Comparison of ENCODE assay signal across 1 cellular context in genomic region chr12:107092669-107093546, GRCh38.
TF ChIP-seq lines count a peak whose summit lies in the region.

No MANE protein-coding gene starts in this region.

TF ChIP-seq in HepG2, 621 proteins besides CTCF, POLR2A, EP300 and RAD21 (continued from another document and continues in another):
- TF ChIP-seq ZBTB49 (CRISPR knock-in tag; IDR thresholded peaks at IDR 0.05; ENCODE audit: borderline replicate concordance) (no peak), ZNF816 (CRISPR knock-in tag; IDR thresholded peaks at IDR 0.05; ENCODE audit: borderline replicate concordance) (0 out of 2 replicates have a peak, but pooled peaks have one; percentile 1), KDM5B (CRISPR knock-in tag; IDR thresholded peaks at IDR 0.05; ENCODE audit: borderline replicate concordance) (peak; percentile 57; the same call in 1 of the 2 replicates), KDM2A (CRISPR knock-in tag; IDR thresholded peaks at IDR 0.05; ENCODE audit: borderline replicate concordance, low read depth) (peak; percentile 9; the same call in 1 of the 2 replicates), ZFP91 (CRISPR knock-in tag; IDR thresholded peaks at IDR 0.05; ENCODE audit: borderline replicate concordance) (peak; percentile 68; the same call in 1 of the 2 replicates), ZNF280D (CRISPR knock-in tag; IDR thresholded peaks at IDR 0.05) (0 out of 2 replicates have a peak, but pooled peaks have one; percentile 5), ZNF768 (CRISPR knock-in tag; IDR thresholded peaks at IDR 0.05) (0 out of 2 replicates have a peak, but pooled peaks have one; percentile 13), MEIS1 (CRISPR knock-in tag; IDR thresholded peaks at IDR 0.05; ENCODE audit: borderline replicate concordance) (no peak), ZNF883 (CRISPR knock-in tag; IDR thresholded peaks at IDR 0.05; ENCODE audit: not compliant biosample characterization) (peak; percentile 24), ZBTB25 (CRISPR knock-in tag; IDR thresholded peaks at IDR 0.05) (no peak), NAIF1 (CRISPR knock-in tag; IDR thresholded peaks at IDR 0.05; ENCODE audit: borderline replicate concordance) (peak; percentile 59; the same call in 1 of the 2 replicates), NFIC (IDR thresholded peaks at IDR 0.05; ENCODE audit: low read length) (no peak), ZSCAN22 (CRISPR knock-in tag; IDR thresholded peaks at IDR 0.05) (0 out of 2 replicates have a peak, but pooled peaks have one; percentile 47), ZNF263 (CRISPR knock-in tag; IDR thresholded peaks at IDR 0.05) (peak; percentile 35), CEBPZ (IDR thresholded peaks at IDR 0.05; ENCODE audit: low read length) (no peak), ZNF615 (CRISPR knock-in tag; IDR thresholded peaks at IDR 0.05; ENCODE audit: borderline replicate concordance) (0 out of 2 replicates have a peak, but pooled peaks have one; percentile 64), MTA1 (CRISPR knock-in tag; IDR thresholded peaks at IDR 0.05; ENCODE audit: borderline replicate concordance) (peak; percentile 59; the same call in 1 of the 2 replicates), ZBTB46 (CRISPR knock-in tag; IDR thresholded peaks at IDR 0.05; ENCODE audit: borderline replicate concordance) (0 out of 2 replicates have a peak, but pooled peaks have one; percentile 47), FIP1L1 (IDR thresholded peaks at IDR 0.05; ENCODE audit: borderline replicate concordance, insufficient read depth, low read depth, low read length) (no peak), ZFP82 (CRISPR knock-in tag; IDR thresholded peaks at IDR 0.05; ENCODE audit: borderline replicate concordance) (peak; percentile 9; the same call in 1 of the 2 replicates), ZNF543 (CRISPR knock-in tag; IDR thresholded peaks at IDR 0.05) (peak; percentile 40; the same call in 1 of the 2 replicates), HES4 (CRISPR knock-in tag; IDR thresholded peaks at IDR 0.05; ENCODE audit: borderline replicate concordance) (peak; percentile 63; the same call in 1 of the 2 replicates), HDAC1 (CRISPR knock-in tag; IDR thresholded peaks at IDR 0.05) (no peak), IRF9 (CRISPR knock-in tag; IDR thresholded peaks at IDR 0.05; ENCODE audit: borderline replicate concordance) (no peak), ATF7-NPFF (CRISPR knock-in tag; IDR thresholded peaks at IDR 0.05; ENCODE audit: low read depth) (peak; percentile 40; the same call in 1 of the 2 replicates), ARID4A (CRISPR knock-in tag; IDR thresholded peaks at IDR 0.05; ENCODE audit: borderline replicate concordance) (peak; percentile 90; the same call in 1 of the 2 replicates), ZNF784 (CRISPR knock-in tag; IDR thresholded peaks at IDR 0.05; ENCODE audit: borderline replicate concordance) (no peak), BATF2 (CRISPR knock-in tag; IDR thresholded peaks at IDR 0.05) (0 out of 2 replicates have a peak, but pooled peaks have one; percentile 29), SIN3A (IDR thresholded peaks at IDR 0.05; ENCODE audit: borderline replicate concordance, low read depth, low read length) (peak; percentile 96; the same call in 1 of the 2 replicates)
